19 cellular contexts compared by ENCODE assay signal in the genomic region with DNA sequence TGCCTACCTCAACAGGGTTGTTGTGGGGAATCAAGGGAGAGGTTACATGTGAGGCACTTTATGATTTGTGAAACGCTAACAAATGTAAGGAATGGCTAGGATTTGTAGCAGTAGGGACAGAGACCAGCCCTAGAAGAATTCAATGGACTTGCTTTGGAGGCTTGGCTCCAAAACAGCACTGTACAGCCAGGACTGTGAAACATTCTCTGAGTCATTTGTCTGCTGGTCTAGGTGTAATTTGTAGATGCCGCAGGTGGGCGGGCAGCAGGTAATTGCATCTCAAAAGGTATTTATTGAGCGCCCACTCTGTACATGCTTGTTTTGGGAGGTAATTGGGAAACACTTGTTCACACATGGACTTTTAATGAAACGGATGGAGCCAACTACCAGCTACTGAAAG. TPM values are rescaled to one million over a fixed set of nuclear protein-coding genes. Genes with fewer than 3 reads are reported as not detected.
DNase-seq lines count a peak whose midpoint lies in the region; TF ChIP-seq lines count a peak whose summit lies in the region.
"Had no signal": no experiment of that assay in that cellular context is flagged by ENCODE, and none has a peak within 500 bp of the region (broad histone marks: within the 10 kb centered on the region; RNA-seq: fewer than 3 reads in every experiment).

No MANE protein-coding gene starts in this region.

- H3K4me1 Mint-ChIP-seq in HFFc6 (ENCODE audit: low read depth) (peaks cover 82% of the 10 kb centered on the region), MCF 10A (ENCODE audit: insufficient read depth, unreplicated experiment) (peaks cover 39% of the 10 kb centered on the region)

- TF ChIP-seq EP300 in suprapubic skin (IDR thresholded peaks at IDR 0.05) = no peak

- peak overlapping the region; percentile 59 for H3K27ac ChIP-seq in hepatocyte
- peak overlapping the region; percentile 78 for H3K27ac ChIP-seq in smooth muscle cell (ENCODE audit: low read depth)
- no peak overlapping the region for H3K27ac ChIP-seq in suprapubic skin
- H3K27ac ChIP-seq: KMS-11, PC-9 had no signal

- no peaks in the 10 kb centered on the region for H3K9me2 ChIP-seq in hepatocyte (replicated peaks; ENCODE audit: insufficient read depth)

- no TSS peak for BruUV-seq in MCF 10A (replicated peaks; lab: Mats Ljungman, UMichigan)

- peak overlapping the region; percentile 91 for H3K27ac Mint-ChIP-seq in HFFc6
- H3K27ac Mint-ChIP-seq in MCF 10A (ENCODE audit: low read depth, unreplicated experiment) = no peak overlapping the region

- H3K79me2 ChIP-seq in hepatocyte = peaks cover 18% of the 10 kb centered on the region
- H3K79me2 ChIP-seq in smooth muscle cell (ENCODE audit: low read depth) = no peaks in the 10 kb centered on the region

- H3K36me3 Mint-ChIP-seq in HFFc6 (ENCODE audit: low read depth) (no peaks in the 10 kb centered on the region), MCF 10A (ENCODE audit: insufficient read depth, unreplicated experiment) (peaks cover 4% of the 10 kb centered on the region)

- H2AFZ ChIP-seq in hepatocyte (no peak overlapping the region), smooth muscle cell (ENCODE audit: low read depth) (no peak overlapping the region)
- H2AFZ ChIP-seq: PC-9 had no signal

- H3K27me3 Mint-ChIP-seq in HFFc6 (ENCODE audit: insufficient read depth) (no peaks in the 10 kb centered on the region; the same call in 1 of the 2 replicates), MCF 10A (ENCODE audit: insufficient read depth, unreplicated experiment) (no peaks in the 10 kb centered on the region)

- POLR2A ChIA-PET in MCF 10A (lab: Yijun Ruan, JAX) = interaction anchor here (0.7 to 7.4 kb wide), 16 partner anchors 10 to 253 kb away, joined by 3 to 57 read pairs (median 5); partner anchors contain the start of genes ACIN1, C14orf119, RBM23 and SLC7A8

- H3K27me3 ChIP-seq in hepatocyte (no peaks in the 10 kb centered on the region), smooth muscle cell (ENCODE audit: low read depth) (no peaks in the 10 kb centered on the region), suprapubic skin (peaks cover 3% of the 10 kb centered on the region)

- no peaks in the 10 kb centered on the region for H3K9me3 ChIP-seq in hepatocyte (ENCODE audit: low read depth)
- H3K9me3 ChIP-seq in smooth muscle cell (replicated peaks; ENCODE audit: low read depth) = no peaks in the 10 kb centered on the region
- no peaks in the 10 kb centered on the region for H3K9me3 ChIP-seq in suprapubic skin

- H3K9ac ChIP-seq in smooth muscle cell (ENCODE audit: low read depth) = peak overlapping the region; percentile 44
- H3K9ac ChIP-seq: KMS-11 had no signal

- DNase-seq in HFFc6 = no peak
- peak; percentile 71 for DNase-seq in MCF 10A (ENCODE audit: unreplicated experiment)
- DNase-seq in hepatocyte (ENCODE audit: low spot score) = no peak
- no peak for DNase-seq in smooth muscle cell (lab: John Stamatoyannopoulos, UW; ENCODE audit: unreplicated experiment)
- DNase-seq in inferior parietal cortex (ENCODE audit: extremely low spot score) = no peak
- no peak for DNase-seq in superior temporal gyrus (ENCODE audit: extremely low spot score)
- no peak for DNase-seq in iPS-NIHi11 (ENCODE audit: low spot score)
- no peak for DNase-seq in suprapubic skin (ENCODE audit: low spot score in 2 of 2)
- DNase-seq: GDM1, GOT3, MM.1S, NCI-H1105, NCI-H1694 treated with DMSO at 0.1 percent for 48 hours, NCI-H446, NCI-H748 treated with DMSO at 0.1 percent for 48 hours, PC-9, Right ventricle myocardium superior had no signal

- H4K20me1 ChIP-seq in hepatocyte (ENCODE audit: insufficient read depth, poor library complexity, severe bottlenecking) (no peaks in the 10 kb centered on the region), smooth muscle cell (ENCODE audit: low read depth) (no peaks in the 10 kb centered on the region)

- no peak for TF ChIP-seq POLR2A in suprapubic skin (IDR thresholded peaks at IDR 0.05)

- H3K4me2 ChIP-seq in hepatocyte (peak overlapping the region; percentile 41), smooth muscle cell (no peak overlapping the region)
- H3K4me2 ChIP-seq: KMS-11, PC-9 had no signal

- H3K9me3 Mint-ChIP-seq in HFFc6 = no peaks in the 10 kb centered on the region
- no peaks in the 10 kb centered on the region for H3K9me3 Mint-ChIP-seq in MCF 10A (ENCODE audit: unreplicated experiment)

- H3K4me1 ChIP-seq in hepatocyte (ENCODE audit: insufficient read depth) = peaks cover 41% of the 10 kb centered on the region
- peaks cover 32% of the 10 kb centered on the region for H3K4me1 ChIP-seq in smooth muscle cell (ENCODE audit: low read depth)
- peaks cover 30% of the 10 kb centered on the region for H3K4me1 ChIP-seq in suprapubic skin

- TF ChIP-seq CTCF in HFFc6 (IDR thresholded peaks at IDR 0.05) (no peak), MCF 10A (IDR thresholded peaks at IDR 0.05; ENCODE audit: unreplicated experiment) (no peak), hepatocyte (IDR thresholded peaks at IDR 0.05; ENCODE audit: poor library complexity) (no peak), smooth muscle cell (IDR thresholded peaks at IDR 0.05; ENCODE audit: borderline replicate concordance, insufficient read depth, poor library complexity, severe bottlenecking) (no peak), suprapubic skin (IDR thresholded peaks at IDR 0.05) (no peak)

- H3K4me3 Mint-ChIP-seq in HFFc6 = peak overlapping the region; percentile 58; the same call in 1 of the 2 replicates
- no peak overlapping the region for H3K4me3 Mint-ChIP-seq in MCF 10A (ENCODE audit: unreplicated experiment)

- peaks cover 18% of the 10 kb centered on the region for H3F3A ChIP-seq in smooth muscle cell (ENCODE audit: low read depth)

- H3K4me3 ChIP-seq in hepatocyte (no peak overlapping the region), smooth muscle cell (no peak overlapping the region), suprapubic skin (no peak overlapping the region)
- H3K4me3 ChIP-seq: PC-9 had no signal

- WGBS in hepatocyte (ENCODE audit: low lambda C conversion rate, missing lambda C conversion rate) = 82% methylated on average over 5 of the region's 5 CpGs
- 76% methylated on average over 5 of the region's 5 CpGs for WGBS in smooth muscle cell (ENCODE audit: low lambda C conversion rate)
- WGBS in suprapubic skin = 65% methylated on average over 5 of the region's 5 CpGs

- CTCF ChIA-PET in MCF 10A (lab: Yijun Ruan, JAX) = interaction anchor here (0.7 to 12.9 kb wide), 8 partner anchors 15 to 198 kb away, joined by 3 to 146 read pairs (median 6); no protein-coding TSS in a partner anchor

- intact Hi-C loops in MCF 10A (cut with micrococcal nuclease) = no loop called here

- H3K36me3 ChIP-seq in hepatocyte (replicated peaks; ENCODE audit: insufficient read depth, low read depth) (no peaks in the 10 kb centered on the region), smooth muscle cell (ENCODE audit: low read depth) (no peaks in the 10 kb centered on the region), suprapubic skin (no peaks in the 10 kb centered on the region)

RNA-seq across cellular contexts. Expression of gene SLC7A8, which starts 11.4 kb away (rescaled TPM):
- total RNA-seq in HFFc6 (2021; fragmentation: NEBNext Ultra II Directional; extraction: Animal tissue kit (Norgen Biotek cat#: 25700)) = 10 to 100 TPM; 13.0 to 24.2 (median 23.3) TPM
- 1.5 and 2.4 TPM in 2 replicates for total RNA-seq in MCF 10A (2022)
- total RNA-seq in hepatocyte = 39.5 and 54.6 TPM in 2 replicates
- 85.0 and 123 TPM in 2 replicates for polyA plus RNA-seq in hepatocyte
- total RNA-seq in smooth muscle cell = 16.4 and 18.9 TPM in 2 replicates
- 26.0 and 29.1 TPM in 2 replicates for polyA plus RNA-seq in smooth muscle cell
- 10 to 100 TPM; 45.2 to 67.7 (median 53.2) TPM for total RNA-seq in suprapubic skin

RNA-seq across cellular contexts. Expression of gene CEBPE, which starts 53.0 kb away (rescaled TPM):
- not detected for total RNA-seq in HFFc6 (2021; fragmentation: NEBNext Ultra II Directional; extraction: Animal tissue kit (Norgen Biotek cat#: 25700))
- total RNA-seq in MCF 10A (2022) (not detected in 2 replicates), hepatocyte (not detected in 2 replicates), smooth muscle cell (not detected in 2 replicates), suprapubic skin (not detected)
- polyA plus RNA-seq in hepatocyte (not detected in 2 replicates), smooth muscle cell (not detected in 2 replicates)
- total RNA-seq: A673, PC-9, Right ventricle myocardium superior had no signal
